ENCODE assay signal across 8 cellular contexts in genomic region chr3:133254716-133255115, GRCh38.
"Had no signal": no experiment of that assay in that cellular context is flagged by ENCODE, and none has a peak within 500 bp of the region (broad histone marks: within the 10 kb centered on the region; RNA-seq: fewer than 3 reads in every experiment).

No MANE protein-coding gene starts in this region.

- H3K9me3 ChIP-seq: HAP-1 had no signal

- H3K4me1 ChIP-seq: HAP-1 had no signal

- H3K4me3 ChIP-seq: GM23248, HAP-1, K562 had no signal

- FAIRE-seq: HTR-8/SVneo, K562 had no signal

- H3K36me3 ChIP-seq: HAP-1 had no signal

- H2AFZ ChIP-seq: GM23248 had no signal

- H3K27ac ChIP-seq: GM23248 had no signal

- H3K9ac ChIP-seq: GM23248 had no signal

- DNase-seq: GM23248, GOT3, H7, HFFc6, IMR-90 had no signal
